21 cellular contexts compared by ENCODE assay signal in the genomic region with DNA sequence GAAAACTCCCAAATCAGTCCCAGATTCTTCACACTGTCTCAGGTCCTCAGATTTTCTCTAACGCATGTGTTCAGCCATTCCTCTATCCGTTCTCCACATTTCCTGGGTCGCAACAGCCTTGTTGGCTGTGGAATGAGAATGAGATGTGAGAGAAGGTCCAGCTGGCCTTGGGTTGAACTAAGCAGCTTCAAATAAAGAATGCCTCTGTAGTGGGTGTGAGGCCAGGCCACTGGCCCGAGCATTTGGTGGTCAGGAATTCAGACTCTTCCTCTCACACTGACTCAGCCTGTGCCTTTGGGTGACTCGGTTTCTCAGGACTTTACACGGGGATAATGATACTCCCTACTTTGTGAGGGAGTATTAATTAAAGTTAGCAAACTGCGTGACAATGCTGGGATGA.
DNase-seq lines count a peak whose midpoint lies in the region; ATAC-seq and TF ChIP-seq lines count a peak whose summit lies in the region.
"Had no signal": no experiment of that assay in that cellular context is flagged by ENCODE, and none has a peak within 500 bp of the region (broad histone marks: within the 10 kb centered on the region; RNA-seq: fewer than 3 reads in every experiment).

No MANE protein-coding gene starts in this region.

- intact Hi-C loops in left ventricle myocardium inferior (cut with micrococcal nuclease): no loop called here

- H3K79me1 ChIP-seq in trophoblast cell (ENCODE audit: low read length): peaks cover 19% of the 10 kb centered on the region

- H4K8ac ChIP-seq in trophoblast cell (ENCODE audit: low read depth, low read length): no peak overlapping the region

- DNase-seq in EL (peak; percentile 30), left ventricle myocardium inferior (peak; percentile 24), trophoblast cell (no peak), cerebellar cortex (ENCODE audit: low spot score) (no peak)
- DNase-seq in central memory CD4-positive, alpha-beta T cell: no peak
- no peak for DNase-seq in activated naive CD4-positive, alpha-beta T cell treated with anti-CD3 and anti-CD28 coated beads, Interleukin-2, amount 10 ng/mL, durations not matched to agents 7 days and 5 days
- DNase-seq: AML-193; COR-L47; effector memory CD8-positive, alpha-beta T cell; hypothalamus; Kasumi-1; left colon; NCI-H1092; NCI-H2029 treated with DMSO at 0.1 percent for 48 hours; NCI-H510A; nucleus accumbens; SW 1271 had no signal

- H3K14ac ChIP-seq in trophoblast cell (ENCODE audit: low read length): no peak overlapping the region

- H3K9ac ChIP-seq in trophoblast cell (ENCODE audit: low read length): no peak overlapping the region

- H4K91ac ChIP-seq in trophoblast cell (ENCODE audit: low read depth, low read length): no peak overlapping the region

- H3K9me3 Mint-ChIP-seq in brain: peaks cover 0 to 3% (median 0%) of the 10 kb centered on the region in 5 experiments
- no peaks in the 10 kb centered on the region for H3K9me3 Mint-ChIP-seq in activated naive CD4-positive, alpha-beta T cell treated with anti-CD3 and anti-CD28 coated beads, Interleukin-2, amount 10 ng/mL, durations not matched to agents 7 days and 5 days
- H3K9me3 Mint-ChIP-seq: effector memory CD8-positive, alpha-beta T cell; stimulated activated effector memory CD8-positive, alpha-beta T cell treated with anti-CD3 and anti-CD28 coated beads, Interleukin-12 subunit alpha, Interleukin-12 subunit beta, amount 100 ng/mL, for 72 hours had no signal

- WGBS in trophoblast cell (ENCODE audit: extremely low coverage, insufficient coverage, insufficient read length): no CpG with 5 or more reads among the region's 7 CpGs

- peak overlapping the region; percentile 10 for H2AK5ac ChIP-seq in trophoblast cell (ENCODE audit: low read length)

- H2BK120ac ChIP-seq in trophoblast cell (ENCODE audit: insufficient read depth, low read length, poor library complexity): peak overlapping the region; percentile 16

- no peaks in the 10 kb centered on the region for H3K36me3 ChIP-seq in left ventricle myocardium inferior
- H3K36me3 ChIP-seq in trophoblast cell (ENCODE audit: control insufficient read depth in 1 of 2, insufficient read depth in 2 of 2, low read length in 2 of 2): no peaks in the 10 kb centered on the region
- H3K36me3 ChIP-seq: thoracic aorta had no signal

- TF ChIP-seq CTCF in brain (conservative IDR thresholded peaks at IDR 0.05) (no peak), left ventricle myocardium inferior (IDR thresholded peaks at IDR 0.05; ENCODE audit: borderline replicate concordance) (no peak)

- peak overlapping the region in 4 of 5 experiments; percentile 20 to 97 (median 84) for H3K27ac Mint-ChIP-seq in brain
- no peak overlapping the region for H3K27ac Mint-ChIP-seq in activated naive CD4-positive, alpha-beta T cell treated with anti-CD3 and anti-CD28 coated beads, Interleukin-2, amount 10 ng/mL, durations not matched to agents 7 days and 5 days
- H3K27ac Mint-ChIP-seq: effector memory CD8-positive, alpha-beta T cell had no signal

- H2AFZ ChIP-seq in trophoblast cell (ENCODE audit: insufficient read depth, low read length, poor library complexity): no peak overlapping the region

- no peak overlapping the region for H3K4me2 ChIP-seq in trophoblast cell (ENCODE audit: low read length)

- H3K4me3 ChIP-seq in left ventricle myocardium inferior: no peak overlapping the region
- H3K4me3 ChIP-seq in trophoblast cell (ENCODE audit: low read depth, low read length): no peak overlapping the region
- H3K4me3 ChIP-seq: thoracic aorta had no signal

- H3K23ac ChIP-seq in trophoblast cell (ENCODE audit: low read length): no peak overlapping the region

- peaks cover 52% of the 10 kb centered on the region for H3K4me1 Mint-ChIP-seq in brain
- peaks cover 62% of the 10 kb centered on the region for H3K4me1 Mint-ChIP-seq in activated naive CD4-positive, alpha-beta T cell treated with anti-CD3 and anti-CD28 coated beads, Interleukin-2, amount 10 ng/mL, durations not matched to agents 7 days and 5 days

- CTCF ChIA-PET in activated naive CD4-positive, alpha-beta T cell treated with anti-CD3 and anti-CD28 coated beads, Interleukin-2, amount 10 ng/mL, durations not matched to agents 7 days and 5 days (lab: Charles Lee): no interaction called here

- H3K4me3 Mint-ChIP-seq in brain: no peak overlapping the region
- no peak overlapping the region for H3K4me3 Mint-ChIP-seq in activated naive CD4-positive, alpha-beta T cell treated with anti-CD3 and anti-CD28 coated beads, Interleukin-2, amount 10 ng/mL, durations not matched to agents 7 days and 5 days
- H3K4me3 Mint-ChIP-seq: effector memory CD8-positive, alpha-beta T cell; stimulated activated effector memory CD8-positive, alpha-beta T cell treated with anti-CD3 and anti-CD28 coated beads, Interleukin-12 subunit alpha, Interleukin-12 subunit beta, amount 100 ng/mL, for 72 hours had no signal

- no peak for ATAC-seq in GM18907 (IDR thresholded peaks at IDR 0.05; ENCODE audit: unreplicated experiment)
- ATAC-seq: effector memory CD8-positive, alpha-beta T cell; left colon; stimulated activated effector memory CD8-positive, alpha-beta T cell treated with anti-CD3 and anti-CD28 coated beads, Interleukin-12 subunit alpha, Interleukin-12 subunit beta, amount 100 ng/mL, for 72 hours had no signal

- H3K36me3 Mint-ChIP-seq in brain: no peaks in the 10 kb centered on the region
- no peaks in the 10 kb centered on the region for H3K36me3 Mint-ChIP-seq in activated naive CD4-positive, alpha-beta T cell treated with anti-CD3 and anti-CD28 coated beads, Interleukin-2, amount 10 ng/mL, durations not matched to agents 7 days and 5 days
- H3K36me3 Mint-ChIP-seq: stimulated activated effector memory CD8-positive, alpha-beta T cell treated with anti-CD3 and anti-CD28 coated beads, Interleukin-12 subunit alpha, Interleukin-12 subunit beta, amount 100 ng/mL, for 72 hours had no signal

- no peak overlapping the region for H3K18ac ChIP-seq in trophoblast cell (ENCODE audit: low read length)

- no peak overlapping the region for H3K4ac ChIP-seq in trophoblast cell (ENCODE audit: low read depth, low read length)

- H2BK5ac ChIP-seq in trophoblast cell (ENCODE audit: low read depth, low read length, poor library complexity): no peak overlapping the region

- no peaks in the 10 kb centered on the region for H3K27me3 ChIP-seq in left ventricle myocardium inferior (ENCODE audit: low read depth)
- H3K27me3 ChIP-seq in trophoblast cell (ENCODE audit: insufficient read depth, low read length): no peaks in the 10 kb centered on the region

- H3K27ac ChIP-seq in left ventricle myocardium inferior (replicated peaks) (peak overlapping the region; percentile 24), trophoblast cell (ENCODE audit: low read depth, low read length) (no peak overlapping the region)
- H3K27ac ChIP-seq: thoracic aorta had no signal

- peak overlapping the region; percentile 67 for H2BK12ac ChIP-seq in trophoblast cell (ENCODE audit: low read length)

- H4K12ac ChIP-seq in trophoblast cell (ENCODE audit: low read depth, low read length): no peak overlapping the region

- H3K4me1 ChIP-seq in left ventricle myocardium inferior (peaks cover 9% of the 10 kb centered on the region), trophoblast cell (ENCODE audit: control insufficient read depth in 1 of 2, insufficient read depth in 2 of 2, low read length in 2 of 2) (peaks cover 5 to 21% of the 10 kb centered on the region in 2 experiments)

- H3K9me3 ChIP-seq in left ventricle myocardium inferior (replicated peaks): no peaks in the 10 kb centered on the region
- peaks cover 3% of the 10 kb centered on the region for H3K9me3 ChIP-seq in trophoblast cell (ENCODE audit: insufficient read depth, low read depth, low read length)
- H3K9me3 ChIP-seq: thoracic aorta had no signal

- peaks cover 6% of the 10 kb centered on the region for H3K79me2 ChIP-seq in trophoblast cell (ENCODE audit: control insufficient read depth, insufficient read depth, low read length, poor library complexity)

- H3K27me3 Mint-ChIP-seq in brain: no peaks in the 10 kb centered on the region
- H3K27me3 Mint-ChIP-seq in activated naive CD4-positive, alpha-beta T cell treated with anti-CD3 and anti-CD28 coated beads, Interleukin-2, amount 10 ng/mL, durations not matched to agents 7 days and 5 days: peaks cover 4% of the 10 kb centered on the region

Comparison
In these comparisons a context has a peak if more than half of its experiments do, and no peak if none do; other contexts are left out.
1. DNase-seq: peak in EL (single experiment) and left ventricle myocardium inferior (single experiment); none in trophoblast cell (0 of 2), cerebellar cortex (single experiment), central memory CD4-positive, alpha-beta T cell (single experiment) and activated naive CD4-positive, alpha-beta T cell treated with anti-CD3 and anti-CD28 coated beads, Interleukin-2, amount 10 ng/mL, durations not matched to agents 7 days and 5 days (single experiment).